10 cellular contexts compared by ENCODE assay signal in the genomic region with DNA sequence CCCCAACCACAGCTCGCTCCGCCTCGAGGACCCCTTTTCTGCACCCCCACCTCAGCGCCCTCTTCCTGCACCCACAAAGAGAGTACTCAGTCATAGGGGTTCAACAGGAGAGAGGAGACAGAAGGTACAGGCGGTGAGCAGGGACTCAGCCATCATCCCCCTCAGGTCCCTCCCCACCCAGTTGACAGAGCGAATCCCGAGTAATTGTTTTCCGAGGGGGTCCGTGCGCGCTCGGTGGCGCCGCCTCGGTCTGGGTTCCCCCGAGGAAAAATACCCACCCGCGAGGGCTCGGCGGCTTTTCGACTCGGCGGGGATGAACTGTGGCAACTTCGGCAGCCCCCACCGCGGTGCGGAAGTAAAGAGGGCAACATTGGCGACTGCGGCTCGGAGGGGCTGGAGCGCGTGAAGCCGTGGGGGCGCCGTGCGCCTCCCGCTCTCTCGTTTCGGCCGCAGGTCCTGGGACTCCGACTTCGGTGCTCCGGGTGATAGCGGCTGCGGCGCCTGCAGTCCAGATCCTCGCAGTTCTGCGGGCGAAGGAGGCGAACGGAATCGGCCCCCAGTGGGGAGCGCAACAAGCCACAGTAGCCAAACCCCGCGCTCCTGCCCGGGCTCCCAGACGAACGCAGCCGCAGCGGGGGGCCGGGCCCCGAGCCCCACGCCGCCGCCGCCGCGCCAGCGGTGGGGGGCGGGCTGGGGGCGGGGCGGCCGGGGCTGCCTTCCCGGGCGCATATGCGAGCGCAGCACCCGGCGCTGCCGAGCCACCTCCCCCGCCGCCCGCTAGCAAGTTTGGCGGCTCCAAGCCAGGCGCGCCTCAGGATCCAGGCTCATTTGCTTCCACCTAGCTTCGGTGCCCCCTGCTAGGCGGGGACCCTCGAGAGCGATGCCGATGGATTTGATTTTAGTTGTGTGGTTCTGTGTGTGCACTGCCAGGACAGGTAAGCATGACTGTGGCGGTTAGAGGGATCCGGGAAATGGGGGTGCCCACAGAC.
A peak's percentile ranks its signal among the peaks of the same experiment; 100 is the strongest.
DNase-seq lines count a peak whose midpoint lies in the region; ATAC-seq and TF ChIP-seq lines count a peak whose summit lies in the region.
"Had no signal": no experiment of that assay in that cellular context is flagged by ENCODE, and none has a peak within 500 bp of the region (broad histone marks: within the 10 kb centered on the region; RNA-seq: fewer than 3 reads in every experiment).

NELL1 (plus strand) TSS at position 743 of the 989 bp plus-strand sequence.

- ATAC-seq in central memory CD8-positive, alpha-beta T cell (replicated peaks; ENCODE audit: extremely low read depth, poor library complexity, severe bottlenecking), result no peak
- ATAC-seq in GM21528 (IDR thresholded peaks at IDR 0.05; ENCODE audit: low FRiP score, unreplicated experiment), result no peak
- ATAC-seq in GM21723 (IDR thresholded peaks at IDR 0.05; ENCODE audit: unreplicated experiment), result no peak

- CTCF ChIA-PET in HEK293 (lab: Yijun Ruan, JAX), result interaction anchor here (0.5 to 0.7 kb wide), 3 partner anchors 21 to 458 kb away, joined by 3 read pairs; no protein-coding TSS in a partner anchor

- H3K4me1 Mint-ChIP-seq in central memory CD8-positive, alpha-beta T cell, result peaks cover 12% of the 10 kb centered on the region

- POLR2A ChIA-PET in HEK293 (lab: Yijun Ruan, JAX), result no interaction called here

- H3K9me3 ChIP-seq in HEK293 (ENCODE audit: control insufficient read depth, insufficient read depth, low read depth, low read length) (no peaks in the 10 kb centered on the region), muscle layer of duodenum (ENCODE audit: control insufficient read depth in 1 of 2, low read length in 2 of 2) (no peaks in the 10 kb centered on the region)
- H3K9me3 ChIP-seq: adrenal gland had no signal

- peak within 1 kb of the TSS; percentile 23 for H3K4me3 Mint-ChIP-seq in central memory CD8-positive, alpha-beta T cell

- no peaks in the 10 kb centered on the region for H3K9me3 Mint-ChIP-seq in central memory CD8-positive, alpha-beta T cell

- in situ Hi-C loops in ACHN (cut with HindIII; ENCODE audit: low pct_ligation_motif_present, low pct_unique_long_range_greater_than_20kb, low sequenced_read_pairs), result no loop called here

- no peak within 1 kb of the TSS for H3K27ac ChIP-seq in HEK293 (ENCODE audit: extremely low read depth, low read depth, low read length)
- H3K27ac ChIP-seq in muscle layer of duodenum (ENCODE audit: low read length), result no peak within 1 kb of the TSS
- H3K27ac ChIP-seq: adrenal gland had no signal

- no peaks in the 10 kb centered on the region for H3K36me3 ChIP-seq in HEK293 (ENCODE audit: control insufficient read depth in 2 of 2, insufficient read depth in 1 of 2, low read length in 2 of 2)
- H3K36me3 ChIP-seq in muscle layer of duodenum (ENCODE audit: control insufficient read depth in 1 of 2, insufficient read depth in 2 of 2, low read length in 2 of 2), result no peaks in the 10 kb centered on the region
- H3K36me3 ChIP-seq: adrenal gland had no signal

- TF ChIP-seq CTCF in HEK293 (tag by site-specific recombination; IDR thresholded peaks at IDR 0.05), result peak; percentile 36; the same call in 1 of the 2 replicates

- H3K4me3 ChIP-seq in HEK293 (ENCODE audit: low read depth, low read length), result peak within 1 kb of the TSS; percentile 40
- peak within 1 kb of the TSS; percentile 7 to 57 for H3K4me3 ChIP-seq in muscle layer of duodenum (ENCODE audit: low read depth in 1 of 2, low read length in 2 of 2)
- H3K4me3 ChIP-seq: adrenal gland had no signal

- H3K4me1 ChIP-seq in HEK293 (ENCODE audit: control insufficient read depth, insufficient read depth, low read length), result no peaks in the 10 kb centered on the region; the same call in 1 of the 2 replicates
- H3K4me1 ChIP-seq in muscle layer of duodenum (ENCODE audit: control insufficient read depth in 1 of 2, insufficient read depth in 2 of 2, low read length in 2 of 2), result peaks cover 0 to 21% of the 10 kb centered on the region in 2 donors
- H3K4me1 ChIP-seq: adrenal gland had no signal

- H3K27ac Mint-ChIP-seq in central memory CD8-positive, alpha-beta T cell (ENCODE audit: low read depth), result no peak within 1 kb of the TSS

- no peaks in the 10 kb centered on the region for H3K36me3 Mint-ChIP-seq in central memory CD8-positive, alpha-beta T cell (ENCODE audit: insufficient read depth)

- H3K27me3 Mint-ChIP-seq in central memory CD8-positive, alpha-beta T cell, result peaks cover 88% of the 10 kb centered on the region

- DNase-seq in ACHN (peak; percentile 4), HK-2 (ENCODE audit: unreplicated experiment) (no peak), NCI-H128 (lab: John Stamatoyannopoulos, UW; ENCODE audit: unreplicated experiment) (no peak)
- no peak for DNase-seq in central memory CD8-positive, alpha-beta T cell (ENCODE audit: low spot score in 2 of 2)
- DNase-seq: adrenal gland, T-helper 9 cell had no signal

- peaks cover 40% of the 10 kb centered on the region for H3K27me3 ChIP-seq in muscle layer of duodenum (ENCODE audit: low read depth, low read length)

TF ChIP-seq in HEK293, 187 proteins besides CTCF, POLR2A, EP300 and RAD21:
- TF ChIP-seq GLIS2 (tag by site-specific recombination; IDR thresholded peaks at IDR 0.05), result peak; percentile 59
- peak; percentile 32; the same call in 1 of the 2 replicates for TF ChIP-seq ZNF777 (tag by site-specific recombination; IDR thresholded peaks at IDR 0.05; ENCODE audit: borderline replicate concordance)
- TF ChIP-seq ZNF529 (tag by site-specific recombination; IDR thresholded peaks at IDR 0.05; ENCODE audit: insufficient replicate concordance), result no peak
- peak; percentile 51 for TF ChIP-seq ZBTB26 (tag by site-specific recombination; optimal IDR thresholded peaks at IDR 0.05)
- TF ChIP-seq ZNF335 (tag by site-specific recombination; conservative IDR thresholded peaks at IDR 0.05), result peak; percentile 76
- TF ChIP-seq, protein P1, sequence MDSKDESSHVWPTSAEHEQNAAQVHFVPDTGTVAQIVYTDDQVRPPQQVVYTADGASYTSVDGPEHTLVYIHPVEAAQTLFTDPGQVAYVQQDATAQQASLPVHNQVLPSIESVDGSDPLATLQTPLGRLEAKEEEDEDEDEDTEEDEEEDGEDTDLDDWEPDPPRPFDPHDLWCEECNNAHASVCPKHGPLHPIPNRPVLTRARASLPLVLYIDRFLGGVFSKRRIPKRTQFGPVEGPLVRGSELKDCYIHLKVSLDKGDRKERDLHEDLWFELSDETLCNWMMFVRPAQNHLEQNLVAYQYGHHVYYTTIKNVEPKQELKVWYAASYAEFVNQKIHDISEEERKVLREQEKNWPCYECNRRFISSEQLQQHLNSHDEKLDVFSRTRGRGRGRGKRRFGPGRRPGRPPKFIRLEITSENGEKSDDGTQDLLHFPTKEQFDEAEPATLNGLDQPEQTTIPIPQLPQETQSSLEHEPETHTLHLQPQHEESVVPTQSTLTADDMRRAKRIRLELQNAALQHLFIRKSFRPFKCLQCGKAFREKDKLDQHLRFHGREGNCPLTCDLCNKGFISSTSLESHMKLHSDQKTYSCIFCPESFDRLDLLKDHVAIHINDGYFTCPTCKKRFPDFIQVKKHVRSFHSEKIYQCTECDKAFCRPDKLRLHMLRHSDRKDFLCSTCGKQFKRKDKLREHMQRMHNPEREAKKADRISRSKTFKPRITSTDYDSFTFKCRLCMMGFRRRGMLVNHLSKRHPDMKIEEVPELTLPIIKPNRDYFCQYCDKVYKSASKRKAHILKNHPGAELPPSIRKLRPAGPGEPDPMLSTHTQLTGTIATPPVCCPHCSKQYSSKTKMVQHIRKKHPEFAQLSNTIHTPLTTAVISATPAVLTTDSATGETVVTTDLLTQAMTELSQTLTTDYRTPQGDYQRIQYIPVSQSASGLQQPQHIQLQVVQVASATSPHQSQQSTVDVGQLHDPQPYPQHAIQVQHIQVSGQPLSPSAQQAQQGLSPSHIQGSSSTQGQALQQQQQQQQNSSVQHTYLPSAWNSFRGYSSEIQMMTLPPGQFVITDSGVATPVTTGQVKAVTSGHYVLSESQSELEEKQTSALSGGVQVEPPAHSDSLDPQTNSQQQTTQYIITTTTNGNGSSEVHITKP (tag by site-specific recombination; IDR thresholded peaks at IDR 0.05), result peak; percentile 75; the same call in 1 of the 2 replicates
- TF ChIP-seq SCRT2 (tag by site-specific recombination; IDR thresholded peaks at IDR 0.05), result 0 out of 2 replicates have a peak, but pooled peaks have one; percentile 23
- TF ChIP-seq TCF7L2 (IDR thresholded peaks at IDR 0.05; ENCODE audit: borderline replicate concordance, low read depth, low read length), result no peak
